In the genomic region with DNA sequence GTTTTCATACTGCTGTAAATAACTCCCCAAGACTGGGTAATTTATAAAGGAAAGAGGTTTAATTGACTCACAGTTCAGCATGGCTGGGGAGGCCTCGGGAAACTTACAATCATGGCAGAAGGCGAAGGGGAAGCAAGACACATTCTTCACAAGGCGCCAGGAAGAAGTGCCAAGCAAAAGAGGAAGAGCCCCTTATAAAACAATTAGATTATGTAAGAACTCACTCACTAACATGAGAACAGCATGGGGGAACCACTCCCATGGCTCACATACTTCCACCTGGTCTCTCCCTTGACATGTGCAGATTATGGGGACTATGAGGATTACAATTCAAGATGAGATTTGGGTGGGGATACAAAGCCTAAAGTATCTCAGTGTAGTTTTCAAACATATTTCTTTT, we compare ENCODE assay signal across 1 cellular context. TPM values are rescaled to one million over a fixed set of nuclear protein-coding genes. Genes with fewer than 3 reads are reported as not detected.
"Had no signal": no experiment of that assay in that cellular context is flagged by ENCODE, and none has a peak within 500 bp of the region (broad histone marks: within the 10 kb centered on the region; RNA-seq: fewer than 3 reads in every experiment).

No MANE protein-coding gene starts in this region.

RNA-seq across cellular contexts. Expression of gene DNER, which starts 8.8 kb away (rescaled TPM):
- total RNA-seq: HepG2 had no signal
